Comparison of ENCODE assay signal across 7 cellular contexts in the genomic region with DNA sequence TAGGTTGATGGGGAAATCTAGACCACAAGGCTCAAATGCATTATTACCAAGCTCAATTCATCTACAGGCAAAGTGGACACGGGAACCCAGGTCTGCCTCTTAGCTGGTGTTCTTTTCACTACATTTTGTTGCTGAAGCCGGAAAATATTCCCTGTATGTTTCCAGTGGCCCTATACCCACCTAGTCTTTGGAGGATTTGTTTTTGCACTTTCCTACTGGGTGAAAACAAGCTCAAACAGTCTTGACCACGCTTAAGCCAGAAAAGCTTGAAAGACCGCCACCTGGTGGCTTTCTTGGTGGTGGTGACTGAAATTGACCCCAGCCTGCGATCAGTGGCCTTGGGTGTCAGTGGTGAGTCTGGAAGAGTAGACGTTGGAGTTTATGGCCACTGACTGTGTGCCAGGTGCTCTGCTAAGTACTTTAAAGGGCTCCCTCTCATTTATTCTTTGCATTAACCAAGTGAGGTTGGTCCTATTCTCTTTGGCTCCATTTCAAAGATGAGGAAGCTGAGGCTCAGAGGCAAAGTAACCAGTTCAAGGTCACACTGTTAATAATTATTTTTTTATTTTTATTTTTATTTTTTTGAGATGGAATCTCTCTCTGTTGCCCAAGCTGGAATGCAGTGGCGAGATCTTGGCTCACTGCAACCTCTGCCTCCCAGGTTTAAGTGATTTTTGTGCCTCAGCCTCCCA.
DNase-seq lines count a peak whose midpoint lies in the region; ATAC-seq and TF ChIP-seq lines count a peak whose summit lies in the region.

No MANE protein-coding gene starts in this region.

- peak; percentile 57 for TF ChIP-seq CTCF in RWPE1 (conservative IDR thresholded peaks at IDR 0.05; ENCODE audit: low read depth)

- CTCF ChIA-PET in RWPE1 (lab: Yijun Ruan, JAX): interaction anchor here (0.6 to 6.1 kb wide), 28 partner anchors 10 to 1834 kb away, joined by 3 to 139 read pairs (median 5); partner anchors contain the start of gene CRTAC1

- peak; percentile 66 for DNase-seq in ELR (ENCODE audit: low read depth)
- DNase-seq in HPDE6-E6E7 (ENCODE audit: extremely low spot score): peak; percentile 38
- DNase-seq in RWPE1 (ENCODE audit: low spot score): peak; percentile 69
- peak; percentile 73 for DNase-seq in astrocyte of the hippocampus (ENCODE audit: low read depth, low spot score)
- peak in 43 of 51 donors; percentile 7 to 78 (median 44) for DNase-seq in hypothalamus (lab: John Stamatoyannopoulos, UW)
- DNase-seq in stimulated activated CD4-positive, alpha-beta T cell treated with anti-CD3 and anti-CD28 coated beads, Interleukin-15, amount 100 ng/mL, for 24 hours: peak; percentile 63

- no peak overlapping the region for H3K27ac ChIP-seq in RWPE1

- POLR2A ChIA-PET in RWPE1 (lab: Yijun Ruan, JAX; ENCODE audit: low non-redundant PET): interaction anchor here (0.5 to 1.0 kb wide), 2 partner anchors 126 to 152 kb away, joined by 3 read pairs; no protein-coding TSS in a partner anchor

- no peak for ATAC-seq in GM18909 (IDR thresholded peaks at IDR 0.05; ENCODE audit: poor library complexity, unreplicated experiment)
